ENCODE assay signal across 33 cellular contexts in genomic region chr5:140600096-140600495, GRCh38.
"Had no signal": no experiment of that assay in that cellular context is flagged by ENCODE, and none has a peak within 500 bp of the region (broad histone marks: within the 10 kb centered on the region; RNA-seq: fewer than 3 reads in every experiment).

No MANE protein-coding gene starts in this region.

- FAIRE-seq: bronchial epithelial cell, TTC549 had no signal

- H3K36me3 ChIP-seq: adrenal gland, ascending aorta, cardiac muscle cell had no signal

- H3K27ac ChIP-seq: adrenal gland, ascending aorta, cardiac muscle cell, VCaP had no signal

- H3K9me3 ChIP-seq: adrenal gland, ascending aorta had no signal

- H3K4me3 ChIP-seq: adrenal gland, ascending aorta, cardiac muscle cell had no signal

- DNase-seq: activated B cell treated with CpG ODN at 0.5 μM for 24 hours; activated CD4-positive, alpha-beta memory T cell treated with anti-CD3 and anti-CD28 coated beads for 36 hours; activated CD4-positive, alpha-beta T cell treated with anti-CD3 and anti-CD28 coated beads for 4 hours; activated CD4-positive, alpha-beta T cell treated with anti-CD3 and anti-CD28 coated beads, Interleukin-2, amount 10 ng/mL, durations not matched to agents 24 days and 14 days; activated CD4-positive, alpha-beta T cell treated with anti-CD3 and anti-CD28 coated beads, Interleukin-2, amount 50 U/mL, for 1 hour; activated CD4-positive, alpha-beta T cell treated with anti-CD3 and anti-CD28 coated beads, Interleukin-2, amount 50 U/mL, for 4 hours; activated CD4-positive, CD25-positive, alpha-beta regulatory T cell treated with anti-CD3 and anti-CD28 coated beads, Interleukin-2, amount 50 U/mL, for 72 hours; activated CD8-positive, alpha-beta memory T cell treated with anti-CD3 and anti-CD28 coated beads, Interleukin-2, amount 50 U/mL, for 4 hours; activated CD8-positive, alpha-beta T cell treated with anti-CD3 and anti-CD28 coated beads for 36 hours; activated effector memory CD4-positive, alpha-beta T cell treated with anti-CD3 and anti-CD28 coated beads, Interleukin-2, amount 50 U/mL, for 16 hours; activated gamma-delta T cell treated with Interleukin-2 at 50 U/mL for 16 hours; activated naive CD4-positive, alpha-beta T cell; activated naive CD4-positive, alpha-beta T cell treated with anti-CD3 and anti-CD28 coated beads for 36 hours; activated naive CD4-positive, alpha-beta T cell treated with anti-CD3 and anti-CD28 coated beads, Interleukin-2, amount 50 U/mL, for 16 hours; activated naive CD8-positive, alpha-beta T cell treated with anti-CD3 and anti-CD28 coated beads for 36 hours; activated T-cell treated with anti-CD3 and anti-CD28 coated beads for 4 hours; activated T-cell treated with anti-CD3 and anti-CD28 coated beads, Interleukin-2, amount 50 U/mL, for 1 hour; activated T-cell treated with anti-CD3 and anti-CD28 coated beads, Interleukin-2, amount 50 U/mL, for 4 hours; activated T-cell treated with anti-CD3 and anti-CD28 coated beads, Interleukin-2, amount 50 U/mL, for 72 hours; adrenal gland; amniotic stem cell; caudate nucleus; cerebellar nuclear complex; T-cell; T-helper 2 cell; T-helper 9 cell had no signal

- H3K27me3 ChIP-seq: adrenal gland, ascending aorta, cardiac muscle cell had no signal

- ATAC-seq: activated CD8-positive, alpha-beta T cell treated with anti-CD3 and anti-CD28 coated beads for 36 hours; activated naive CD4-positive, alpha-beta T cell treated with anti-CD3 and anti-CD28 coated beads, Interleukin-2, amount 50 U/mL, for 72 hours; activated T-cell treated with anti-CD3 and anti-CD28 coated beads, Interleukin-2, amount 50 U/mL, for 4 hours; activated T-cell treated with anti-CD3 and anti-CD28 coated beads, Interleukin-2, amount 50 U/mL, for 72 hours; activated T-helper 17 cell treated with anti-CD3 and anti-CD28 coated beads, Interleukin-2, amount 50 U/mL, for 72 hours; T-cell had no signal
